Comparison of ENCODE assay signal across 12 cellular contexts in the genomic region with DNA sequence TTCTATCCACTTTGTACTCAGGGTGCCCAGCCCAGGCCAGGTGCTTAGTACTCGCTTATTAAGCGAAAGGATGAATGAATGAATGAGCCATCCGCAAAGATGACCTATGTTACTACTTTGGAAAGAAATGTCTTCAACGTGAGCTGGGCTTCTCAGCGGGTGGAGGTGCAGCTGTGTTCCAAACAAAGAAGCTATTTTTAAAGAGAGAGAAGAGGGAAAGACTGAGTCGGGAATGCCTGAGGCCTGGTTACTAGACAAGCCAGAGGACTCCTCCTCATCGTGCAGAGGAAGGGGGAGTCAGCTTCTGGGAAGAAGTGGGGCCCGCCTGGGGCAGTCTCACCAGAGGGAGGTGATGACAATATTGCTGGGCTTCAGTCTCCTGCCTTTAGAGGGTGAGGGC. TPM values are rescaled to one million over a fixed set of nuclear protein-coding genes. Genes with fewer than 3 reads are reported as not detected.
A peak's percentile ranks its signal among the peaks of the same experiment; 100 is the strongest.
DNase-seq lines count a peak whose midpoint lies in the region; ATAC-seq and TF ChIP-seq lines count a peak whose summit lies in the region.
"Had no signal": no experiment of that assay in that cellular context is flagged by ENCODE, and none has a peak within 500 bp of the region (broad histone marks: within the 10 kb centered on the region; RNA-seq: fewer than 3 reads in every experiment).

No MANE protein-coding gene starts in this region.

- H3K9me2 ChIP-seq in PC-3 (replicated peaks; ENCODE audit: low read length): no peaks in the 10 kb centered on the region

- H3K27me3 Mint-ChIP-seq in activated naive CD4-positive, alpha-beta T cell treated with anti-CD3 and anti-CD28 coated beads, Interleukin-2, amount 10 ng/mL, durations not matched to agents 7 days and 5 days: no peaks in the 10 kb centered on the region
- H3K27me3 Mint-ChIP-seq in activated T-helper 1 cell treated with anti-CD3 and anti-CD28 coated beads, Interleukin-12 subunit alpha, Interleukin-12 subunit beta, Interleukin-2, Interleukin-4 antibody, amounts not matched to agents 30 ng/mL and 10 ng/mL and 1 ng/mL, durations not matched to agents 14 hours and 24 hours and 36 hours (ENCODE audit: insufficient read depth): no peaks in the 10 kb centered on the region
- no peaks in the 10 kb centered on the region for H3K27me3 Mint-ChIP-seq in stimulated activated naive CD8-positive, alpha-beta T cell treated with anti-CD3 and anti-CD28 coated beads, Interleukin-15, amount 100 ng/mL, for 72 hours
- H3K27me3 Mint-ChIP-seq in WTC11 (ENCODE audit: low read depth): no peaks in the 10 kb centered on the region; the same call in 1 of the 2 replicates

- H3K27ac ChIP-seq in PC-3 (ENCODE audit: low read length): no peak overlapping the region

- no peaks in the 10 kb centered on the region for H3K36me3 ChIP-seq in PC-3 (ENCODE audit: low read depth, low read length)

- no peaks in the 10 kb centered on the region for H3K9me3 Mint-ChIP-seq in activated naive CD4-positive, alpha-beta T cell treated with anti-CD3 and anti-CD28 coated beads, Interleukin-2, amount 10 ng/mL, durations not matched to agents 7 days and 5 days
- no peaks in the 10 kb centered on the region for H3K9me3 Mint-ChIP-seq in activated T-helper 1 cell treated with anti-CD3 and anti-CD28 coated beads, Interleukin-12 subunit alpha, Interleukin-12 subunit beta, Interleukin-2, Interleukin-4 antibody, amounts not matched to agents 30 ng/mL and 10 ng/mL and 1 ng/mL, durations not matched to agents 14 hours and 24 hours and 36 hours
- H3K9me3 Mint-ChIP-seq in stimulated activated naive CD8-positive, alpha-beta T cell treated with anti-CD3 and anti-CD28 coated beads, Interleukin-15, amount 100 ng/mL, for 72 hours: no peaks in the 10 kb centered on the region
- peaks cover 13% of the 10 kb centered on the region for H3K9me3 Mint-ChIP-seq in WTC11

- no peak overlapping the region for H3K4me3 ChIP-seq in PC-3 (ENCODE audit: low read length)
- H3K4me3 ChIP-seq: dorsolateral prefrontal cortex had no signal

- H3K4me1 Mint-ChIP-seq in activated naive CD4-positive, alpha-beta T cell treated with anti-CD3 and anti-CD28 coated beads, Interleukin-2, amount 10 ng/mL, durations not matched to agents 7 days and 5 days: peaks cover 91% of the 10 kb centered on the region
- peaks cover 87% of the 10 kb centered on the region for H3K4me1 Mint-ChIP-seq in activated T-helper 1 cell treated with anti-CD3 and anti-CD28 coated beads, Interleukin-12 subunit alpha, Interleukin-12 subunit beta, Interleukin-2, Interleukin-4 antibody, amounts not matched to agents 30 ng/mL and 10 ng/mL and 1 ng/mL, durations not matched to agents 14 hours and 24 hours and 36 hours (ENCODE audit: low read depth)
- H3K4me1 Mint-ChIP-seq in stimulated activated naive CD8-positive, alpha-beta T cell treated with anti-CD3 and anti-CD28 coated beads, Interleukin-15, amount 100 ng/mL, for 72 hours: peaks cover 90% of the 10 kb centered on the region
- H3K4me1 Mint-ChIP-seq in WTC11: no peaks in the 10 kb centered on the region

- no peak overlapping the region for H3K4me2 ChIP-seq in PC-3 (ENCODE audit: low read length)

- no peak overlapping the region for H2AFZ ChIP-seq in PC-3 (ENCODE audit: low read length)

- POLR2A ChIA-PET in PC-3 (lab: Charles Lee; ENCODE audit: unreplicated experiment) (no interaction called here), WTC11 (lab: Charles Lee) (no interaction called here)

- DNase-seq in activated naive CD4-positive, alpha-beta T cell treated with anti-CD3 and anti-CD28 coated beads, Interleukin-2, amount 10 ng/mL, durations not matched to agents 7 days and 5 days: no peak
- DNase-seq in activated naive CD4-positive, alpha-beta T cell (lab: John Stamatoyannopoulos, UW): no peak
- no peak for DNase-seq in activated T-helper 1 cell treated with anti-CD3 and anti-CD28 coated beads, Interleukin-12 subunit alpha, Interleukin-12 subunit beta, Interleukin-2, Interleukin-4 antibody, amounts not matched to agents 30 ng/mL and 10 ng/mL and 1 ng/mL, durations not matched to agents 14 hours and 24 hours and 36 hours (ENCODE audit: low spot score)
- DNase-seq in mesenteric fat pad (ENCODE audit: low spot score) (peak; percentile 57), PC-3 (no peak), WTC11 (ENCODE audit: low spot score) (no peak)
- no peak for DNase-seq in stimulated activated naive CD8-positive, alpha-beta T cell treated with anti-CD3 and anti-CD28 coated beads, Interleukin-15, amount 100 ng/mL, for 72 hours
- DNase-seq: dorsolateral prefrontal cortex had no signal

- H3F3A ChIP-seq in PC-3 (ENCODE audit: low read length, unreplicated experiment): no peaks in the 10 kb centered on the region

- no peaks in the 10 kb centered on the region for H3K4me1 ChIP-seq in PC-3 (ENCODE audit: insufficient read depth, low read length)

- H3K9me3 ChIP-seq in PC-3 (ENCODE audit: low read length): no peaks in the 10 kb centered on the region

- intact Hi-C loops in activated T-helper 1 cell treated with anti-CD3 and anti-CD28 coated beads, Interleukin-12 subunit alpha, Interleukin-12 subunit beta, Interleukin-2, Interleukin-4 antibody, amounts not matched to agents 30 ng/mL and 10 ng/mL and 1 ng/mL, durations not matched to agents 14 hours and 24 hours and 36 hours (cut with micrococcal nuclease): loop anchor here (1.0 kb wide), 1 partner anchor 11 kb away; no protein-coding TSS in a partner anchor
- intact Hi-C loops in PC-3 (cut with micrococcal nuclease): no loop called here

- no peak for TF ChIP-seq CTCF in PC-3 (conservative IDR thresholded peaks at IDR 0.05; ENCODE audit: low read depth, low read length)
- no peak for TF ChIP-seq CTCF in WTC11 (IDR thresholded peaks at IDR 0.05)

- no peak for ATAC-seq in stimulated activated naive CD8-positive, alpha-beta T cell treated with anti-CD3 and anti-CD28 coated beads, Interleukin-15, amount 100 ng/mL, for 72 hours
- ATAC-seq in GM19328 (IDR thresholded peaks at IDR 0.05; ENCODE audit: unreplicated experiment): no peak
- no peak for ATAC-seq in PC-3
- no peak for ATAC-seq in WTC11
- ATAC-seq: left lobe of liver had no signal

- peaks cover 29% of the 10 kb centered on the region for H3K36me3 Mint-ChIP-seq in activated naive CD4-positive, alpha-beta T cell treated with anti-CD3 and anti-CD28 coated beads, Interleukin-2, amount 10 ng/mL, durations not matched to agents 7 days and 5 days
- peaks cover 55% of the 10 kb centered on the region for H3K36me3 Mint-ChIP-seq in activated T-helper 1 cell treated with anti-CD3 and anti-CD28 coated beads, Interleukin-12 subunit alpha, Interleukin-12 subunit beta, Interleukin-2, Interleukin-4 antibody, amounts not matched to agents 30 ng/mL and 10 ng/mL and 1 ng/mL, durations not matched to agents 14 hours and 24 hours and 36 hours (ENCODE audit: low read depth)
- H3K36me3 Mint-ChIP-seq in WTC11: no peaks in the 10 kb centered on the region

- no peaks in the 10 kb centered on the region for H3K79me2 ChIP-seq in PC-3 (ENCODE audit: low read length)

- peaks cover 5% of the 10 kb centered on the region for H3K27me3 ChIP-seq in PC-3 (ENCODE audit: low read length)
- H3K27me3 ChIP-seq: dorsolateral prefrontal cortex had no signal

- CTCF ChIA-PET in activated naive CD4-positive, alpha-beta T cell treated with anti-CD3 and anti-CD28 coated beads, Interleukin-2, amount 10 ng/mL, durations not matched to agents 7 days and 5 days (lab: Charles Lee): interaction anchor here (1.2 to 3.4 kb wide), 2 partner anchors 9 to 39 kb away, joined by 3 to 27 read pairs; no protein-coding TSS in a partner anchor
- CTCF ChIA-PET in PC-3 (lab: Charles Lee) (no interaction called here), WTC11 (lab: Charles Lee) (interaction anchor here (1.8 kb wide), 1 partner anchor 102 kb away, joined by 6 read pairs; no protein-coding TSS in a partner anchor)

- H3K27ac Mint-ChIP-seq in activated naive CD4-positive, alpha-beta T cell treated with anti-CD3 and anti-CD28 coated beads, Interleukin-2, amount 10 ng/mL, durations not matched to agents 7 days and 5 days: peak overlapping the region; percentile 95
- no peak overlapping the region for H3K27ac Mint-ChIP-seq in activated T-helper 1 cell treated with anti-CD3 and anti-CD28 coated beads, Interleukin-12 subunit alpha, Interleukin-12 subunit beta, Interleukin-2, Interleukin-4 antibody, amounts not matched to agents 30 ng/mL and 10 ng/mL and 1 ng/mL, durations not matched to agents 14 hours and 24 hours and 36 hours
- peak overlapping the region; percentile 19 to 43 for H3K27ac Mint-ChIP-seq in stimulated activated naive CD8-positive, alpha-beta T cell treated with anti-CD3 and anti-CD28 coated beads, Interleukin-15, amount 100 ng/mL, for 72 hours
- H3K27ac Mint-ChIP-seq in WTC11: no peak overlapping the region

- H3K4me3 Mint-ChIP-seq in activated naive CD4-positive, alpha-beta T cell treated with anti-CD3 and anti-CD28 coated beads, Interleukin-2, amount 10 ng/mL, durations not matched to agents 7 days and 5 days: no peak overlapping the region
- peak overlapping the region; percentile 23 for H3K4me3 Mint-ChIP-seq in activated T-helper 1 cell treated with anti-CD3 and anti-CD28 coated beads, Interleukin-12 subunit alpha, Interleukin-12 subunit beta, Interleukin-2, Interleukin-4 antibody, amounts not matched to agents 30 ng/mL and 10 ng/mL and 1 ng/mL, durations not matched to agents 14 hours and 24 hours and 36 hours
- H3K4me3 Mint-ChIP-seq in stimulated activated naive CD8-positive, alpha-beta T cell treated with anti-CD3 and anti-CD28 coated beads, Interleukin-15, amount 100 ng/mL, for 72 hours: peak overlapping the region; percentile 62 to 74
- H3K4me3 Mint-ChIP-seq in WTC11: no peak overlapping the region

- no TSS peak for BruUV-seq in PC-3 (replicated peaks; lab: Mats Ljungman, UMichigan)

- H4K20me1 ChIP-seq in PC-3 (ENCODE audit: low read length): no peaks in the 10 kb centered on the region

- H3K9ac ChIP-seq in PC-3 (ENCODE audit: low read length): no peak overlapping the region

TF ChIP-seq in WTC11, 78 proteins besides CTCF, POLR2A, EP300 and RAD21 (continues in another document):
- TF ChIP-seq TEAD1 (CRISPR knock-in tag; IDR thresholded peaks at IDR 0.05) (no peak), FOXJ3 (CRISPR knock-in tag; IDR thresholded peaks at IDR 0.05; ENCODE audit: borderline replicate concordance) (no peak)

RNA-seq across cellular contexts. Expression of gene CD5, which starts 30.4 kb away (rescaled TPM):
- 336 and 339 TPM in 2 replicates for total RNA-seq in activated T-helper 1 cell treated with anti-CD3 and anti-CD28 coated beads, Interleukin-12 subunit alpha, Interleukin-12 subunit beta, Interleukin-2, Interleukin-4 antibody, amounts not matched to agents 30 ng/mL and 10 ng/mL and 1 ng/mL, durations not matched to agents 14 hours and 24 hours and 36 hours
- total RNA-seq in mesenteric fat pad (0.26 TPM), PC-3 (2014; rRNA removed) (0.11 and 0.12 TPM in 2 replicates), WTC11 (2021) (0.30 to 0.37 TPM (median 0.32 TPM) in 3 replicates)
- total RNA-seq: glomerular endothelial cell, urinary bladder had no signal

Comparison
In these comparisons a context has a peak if more than half of its experiments do, and no peak if none do; other contexts are left out.
1. H3K27ac Mint-ChIP-seq: peak in activated naive CD4-positive, alpha-beta T cell treated with anti-CD3 and anti-CD28 coated beads, Interleukin-2, amount 10 ng/mL, durations not matched to agents 7 days and 5 days (single experiment) and stimulated activated naive CD8-positive, alpha-beta T cell treated with anti-CD3 and anti-CD28 coated beads, Interleukin-15, amount 100 ng/mL, for 72 hours (2 of 2); none in activated T-helper 1 cell treated with anti-CD3 and anti-CD28 coated beads, Interleukin-12 subunit alpha, Interleukin-12 subunit beta, Interleukin-2, Interleukin-4 antibody, amounts not matched to agents 30 ng/mL and 10 ng/mL and 1 ng/mL, durations not matched to agents 14 hours and 24 hours and 36 hours (single experiment) and WTC11 (single experiment).
2. H3K4me3 Mint-ChIP-seq: peak in activated T-helper 1 cell treated with anti-CD3 and anti-CD28 coated beads, Interleukin-12 subunit alpha, Interleukin-12 subunit beta, Interleukin-2, Interleukin-4 antibody, amounts not matched to agents 30 ng/mL and 10 ng/mL and 1 ng/mL, durations not matched to agents 14 hours and 24 hours and 36 hours (single experiment) and stimulated activated naive CD8-positive, alpha-beta T cell treated with anti-CD3 and anti-CD28 coated beads, Interleukin-15, amount 100 ng/mL, for 72 hours (2 of 2); none in activated naive CD4-positive, alpha-beta T cell treated with anti-CD3 and anti-CD28 coated beads, Interleukin-2, amount 10 ng/mL, durations not matched to agents 7 days and 5 days (single experiment) and WTC11 (single experiment).
3. RNA of gene CD5, which starts 30.4 kb away (total RNA-seq): 336 to 339 TPM in activated T-helper 1 cell treated with anti-CD3 and anti-CD28 coated beads, Interleukin-12 subunit alpha, Interleukin-12 subunit beta, Interleukin-2, Interleukin-4 antibody, amounts not matched to agents 30 ng/mL and 10 ng/mL and 1 ng/mL, durations not matched to agents 14 hours and 24 hours and 36 hours; 0.30 to 0.37 TPM in WTC11, 0.26 TPM in mesenteric fat pad (single experiment) and 0.11 to 0.12 TPM in PC-3; every median in the first group is over 100 times any median in the second.